ENCODE assay signal across 7 cellular contexts in genomic region chrY:26315065-26315464, GRCh38.
DNase-seq lines count a peak whose midpoint lies in the region; ATAC-seq, FAIRE-seq and TF ChIP-seq lines count a peak whose summit lies in the region.
"Not testable (repeated sequence)": the region's sequence is repeated elsewhere in the genome, so short reads cannot be mapped to it uniquely, and the experiment has no call there.

No MANE protein-coding gene starts in this region.

- dilution Hi-C loops in endothelial cell of umbilical vein (cut with MboI; ENCODE audit: extremely low pct_ligation_motif_present, low sequenced_read_pairs), result not testable (repeated sequence)

- H3K9me3 ChIP-seq in endothelial cell of umbilical vein (replicated peaks; ENCODE audit: control insufficient read depth, insufficient read depth, low read length); mucosa of descending colon: not testable (repeated sequence)

- H3K79me2 ChIP-seq in endothelial cell of umbilical vein (ENCODE audit: control insufficient read depth, insufficient read depth, low read length), result not testable (repeated sequence)

- CTCF ChIA-PET in endothelial cell of umbilical vein (lab: Charles Lee), result not testable (repeated sequence)

- H3K9ac ChIP-seq in endothelial cell of umbilical vein (replicated peaks; ENCODE audit: extremely low read depth, insufficient read depth, low read length), result not testable (repeated sequence)

- not testable (repeated sequence) for H4K20me1 ChIP-seq in endothelial cell of umbilical vein (replicated peaks; ENCODE audit: control insufficient read depth, extremely low read depth, insufficient read depth, low read length)

- POLR2A ChIA-PET in endothelial cell of umbilical vein (lab: Charles Lee), result not testable (repeated sequence)

- not testable (repeated sequence) for H3K4me3 ChIP-seq in endothelial cell of umbilical vein (replicated peaks in 1 of 3; ENCODE audit: insufficient read depth in 1 of 3, low read depth in 1 of 3, low read length in 3 of 3); mucosa of descending colon

- intact Hi-C loops in endothelial cell of umbilical vein (cut with micrococcal nuclease); left ventricle myocardium superior (cut with micrococcal nuclease); mucosa of descending colon (cut with DNase I, micrococcal nuclease): not testable (repeated sequence)

- not testable (repeated sequence) for H3K4me2 ChIP-seq in endothelial cell of umbilical vein (ENCODE audit: insufficient read depth, low read length)

- ATAC-seq in left ventricle myocardium superior (peak; percentile 51), mucosa of descending colon (peak; percentile 59)

- TF ChIP-seq POLR2A in endothelial cell of umbilical vein (IDR thresholded peaks at IDR 0.05; ENCODE audit: low read depth, low read length), result not testable (repeated sequence)

- not testable (repeated sequence) for H3K27ac ChIP-seq in VCaP; endothelial cell of umbilical vein (ENCODE audit: insufficient read depth, low read depth, low read length)

- FAIRE-seq in endothelial cell of umbilical vein (lab: Jason Lieb, UNC), result not testable (repeated sequence)

- not testable (repeated sequence) for H2AFZ ChIP-seq in endothelial cell of umbilical vein (ENCODE audit: low read depth, low read length)

- not testable (repeated sequence) for BruUV-seq in endothelial cell of umbilical vein (replicated peaks; lab: Mats Ljungman, UMichigan)

- not testable (repeated sequence) for H3K4me1 ChIP-seq in endothelial cell of umbilical vein (ENCODE audit: control insufficient read depth, extremely low read depth, insufficient read depth, low read length); mucosa of descending colon (ENCODE audit: low read depth)

- H3K27me3 ChIP-seq in endothelial cell of umbilical vein (ENCODE audit: control insufficient read depth in 2 of 2, insufficient read depth in 2 of 2, low read length in 2 of 2), result not testable (repeated sequence)

- not testable (repeated sequence) for H3K9me1 ChIP-seq in endothelial cell of umbilical vein (replicated peaks; ENCODE audit: control insufficient read depth, extremely low read depth, insufficient read depth, low read length)

- DNase-seq in LHCN-M2 (ENCODE audit: low read depth) (peak; percentile 54), NCI-H446 treated with DMSO at 0.1 percent for 48 hours (lab: John Stamatoyannopoulos, UW) (peak; percentile 0), endothelial cell of umbilical vein (ENCODE audit: low read depth, low spot score) (peak; percentile 15), mucosa of descending colon (peak in 1 of 3 donors; percentile 5)
- not testable (repeated sequence) for DNase-seq in left ventricle myocardium superior

- TF ChIP-seq CTCF in GM12872 (IDR thresholded peaks at IDR 0.05; ENCODE audit: insufficient read depth, low read depth, low read length) (0 out of 3 replicates have a peak, but pooled peaks have one; percentile 10), VCaP (conservative IDR thresholded peaks at IDR 0.05) (peak; percentile 56)
- TF ChIP-seq CTCF in endothelial cell of umbilical vein (IDR thresholded peaks at IDR 0.05; ENCODE audit: extremely low read depth in 1 of 2, insufficient read depth in 1 of 2, low read depth in 1 of 2, low read length in 2 of 2); mucosa of descending colon (IDR thresholded peaks at IDR 0.05): not testable (repeated sequence)

- H3K36me3 ChIP-seq in endothelial cell of umbilical vein (ENCODE audit: control insufficient read depth in 2 of 2, extremely low read depth in 1 of 2, insufficient read depth in 2 of 2, low read length in 2 of 2); mucosa of descending colon (ENCODE audit: low read depth): not testable (repeated sequence)
